8 cellular contexts compared by ENCODE assay signal in genomic region chr16:30557950-30558788, GRCh38. TPM values are rescaled to one million over a fixed set of nuclear protein-coding genes. Genes with fewer than 3 reads are reported as not detected.
DNase-seq lines count a peak whose midpoint lies in the region; ATAC-seq and TF ChIP-seq lines count a peak whose summit lies in the region.

TSS of gene ZNF764 (minus strand) at chr16:30558374. CDS start at chr16:30558182, 192 bp downstream.

- TF ChIP-seq CTCF in colonic mucosa (IDR thresholded peaks at IDR 0.05) = no peak

- peaks cover 22 to 34% (median 29%) of the 10 kb centered on the region in 11 experiments for H3K36me3 ChIP-seq in BLaER1 treated with 17β-estradiol and CSF1 and Interleukin-3, amounts not matched to agents 10 nM and 100 nM
- H3K36me3 ChIP-seq in colonic mucosa = no peaks in the 10 kb centered on the region

- H3K9ac ChIP-seq in BLaER1 treated with 17β-estradiol and CSF1 and Interleukin-3, amounts not matched to agents 10 nM and 100 nM = peak within 1 kb of the TSS; percentile 88 to 98 (median 96)
- H3K9ac ChIP-seq in colonic mucosa (ENCODE audit: low read depth in 2 of 2, low read length in 2 of 2) = peak within 1 kb of the TSS; percentile 91 to 98

- H3K27me3 ChIP-seq in BLaER1 treated with 17β-estradiol and CSF1 and Interleukin-3, amounts not matched to agents 10 nM and 100 nM = peaks cover 8 to 40% (median 31%) of the 10 kb centered on the region in 11 experiments; a peak in 21 of 22 replicates
- no peaks in the 10 kb centered on the region for H3K27me3 ChIP-seq in colonic mucosa

- peaks cover 41% of the 10 kb centered on the region for H3K4me1 Mint-ChIP-seq in activated CD4-positive, alpha-beta T cell treated with anti-CD3 and anti-CD28 coated beads, Interleukin-2, amount 10 ng/mL, durations not matched to agents 24 days and 14 days

- peak within 1 kb of the TSS; percentile 91 for H3K27ac Mint-ChIP-seq in activated CD4-positive, alpha-beta T cell treated with anti-CD3 and anti-CD28 coated beads, Interleukin-2, amount 10 ng/mL, durations not matched to agents 24 days and 14 days

- intact Hi-C loops in activated CD4-positive, alpha-beta T cell treated with anti-CD3 and anti-CD28 coated beads, Interleukin-2, amount 10 ng/mL, durations not matched to agents 24 days and 14 days (cut with micrococcal nuclease) = loop anchor here (1.0 kb wide), 4 partner anchors 13 to 100 kb away; partner anchors contain the start of genes FBRS, ZNF688 and ZNF785
- intact Hi-C loops in colonic mucosa (cut with DNase I) (no loop called here), left colon (cut with DNase I, micrococcal nuclease) (no loop called here)

- H4K20me1 ChIP-seq in BLaER1 treated with 17β-estradiol and CSF1 and Interleukin-3, amounts not matched to agents 10 nM and 100 nM = peaks cover 0 to 20% (median 0%) of the 10 kb centered on the region in 11 experiments; a peak in 7 of 22 replicates

- peaks cover 20% of the 10 kb centered on the region for H3K36me3 Mint-ChIP-seq in activated CD4-positive, alpha-beta T cell treated with anti-CD3 and anti-CD28 coated beads, Interleukin-2, amount 10 ng/mL, durations not matched to agents 24 days and 14 days (ENCODE audit: low read depth)

- ATAC-seq in HG03460 (IDR thresholded peaks at IDR 0.05; ENCODE audit: unreplicated experiment) (peak; percentile 86), left colon (peak; percentile 83)

- DNase-seq in GM19240 (ENCODE audit: insufficient read length, low spot score) (peak; percentile 94), NCI-H526 treated with DMSO at 0.1 percent for 48 hours (lab: John Stamatoyannopoulos, UW) (peak; percentile 91), colonic mucosa (peak; percentile 99), left colon (peak; percentile 97 to 99)
- peak; percentile 99 for DNase-seq in activated CD4-positive, alpha-beta T cell treated with anti-CD3 and anti-CD28 coated beads, Interleukin-2, amount 10 ng/mL, durations not matched to agents 24 days and 14 days
- DNase-seq in stimulated activated CD4-positive, alpha-beta T cell treated with anti-CD3 and anti-CD28 coated beads, Interleukin-1b, Interleukin-23, amount 100 ng/mL, for 48 hours = peak; percentile 98

- peaks cover 49 to 80% (median 66%) of the 10 kb centered on the region in 10 experiments for H3K4me1 ChIP-seq in BLaER1 treated with 17β-estradiol and CSF1 and Interleukin-3, amounts not matched to agents 10 nM and 100 nM
- peaks cover 11% of the 10 kb centered on the region for H3K4me1 ChIP-seq in colonic mucosa

- peak within 1 kb of the TSS; percentile 91 for H3K4me3 Mint-ChIP-seq in activated CD4-positive, alpha-beta T cell treated with anti-CD3 and anti-CD28 coated beads, Interleukin-2, amount 10 ng/mL, durations not matched to agents 24 days and 14 days

- H3K9me3 ChIP-seq in BLaER1 treated with 17β-estradiol and CSF1 and Interleukin-3, amounts not matched to agents 10 nM and 100 nM (replicated peaks in 1 of 11) = no peaks in the 10 kb centered on the region
- no peaks in the 10 kb centered on the region for H3K9me3 ChIP-seq in colonic mucosa

- no peaks in the 10 kb centered on the region for H3K9me3 Mint-ChIP-seq in activated CD4-positive, alpha-beta T cell treated with anti-CD3 and anti-CD28 coated beads, Interleukin-2, amount 10 ng/mL, durations not matched to agents 24 days and 14 days

- peak within 1 kb of the TSS; percentile 73 to 96 (median 90) for H3K4me3 ChIP-seq in BLaER1 treated with 17β-estradiol and CSF1 and Interleukin-3, amounts not matched to agents 10 nM and 100 nM
- peak within 1 kb of the TSS; percentile 79 for H3K4me3 ChIP-seq in colonic mucosa

- peak within 1 kb of the TSS; percentile 84 to 98 (median 96) for H3K4me2 ChIP-seq in BLaER1 treated with 17β-estradiol and CSF1 and Interleukin-3, amounts not matched to agents 10 nM and 100 nM

- H3K27me3 Mint-ChIP-seq in activated CD4-positive, alpha-beta T cell treated with anti-CD3 and anti-CD28 coated beads, Interleukin-2, amount 10 ng/mL, durations not matched to agents 24 days and 14 days = no peaks in the 10 kb centered on the region

- H3K27ac ChIP-seq in BLaER1 treated with 17β-estradiol and CSF1 and Interleukin-3, amounts not matched to agents 10 nM and 100 nM = peak within 1 kb of the TSS; percentile 88 to 96 (median 94)
- H3K27ac ChIP-seq in colonic mucosa = peak within 1 kb of the TSS; percentile 87

RNA-seq across cellular contexts. Expression of gene ZNF764, which starts in this region (rescaled TPM):
- 13.9 and 14.9 TPM in 2 replicates for total RNA-seq in activated CD4-positive, alpha-beta T cell treated with anti-CD3 and anti-CD28 coated beads, Interleukin-2, amount 10 ng/mL, durations not matched to agents 24 days and 14 days
- total RNA-seq in colonic mucosa (10 to 100 TPM in 1 of 2 donors, 1 to 10 TPM in 1; 9.0 to 11.1 TPM), left colon (10 to 100 TPM; 10.6 to 20.7 TPM)

Comparison
In these comparisons a context has a peak if more than half of its experiments do, and no peak if none do; other contexts are left out.
1. Peak in every context shown above with its lines: DNase-seq, ATAC-seq, H3K4me3 ChIP-seq and H3K27ac ChIP-seq.